In genomic region chr2:19868224-19868623, GRCh38 we compare ENCODE assay signal across 10 cellular contexts. TPM values are rescaled to one million over a fixed set of nuclear protein-coding genes. Genes with fewer than 3 reads are reported as not detected.
DNase-seq lines count a peak whose midpoint lies in the region; ATAC-seq, FAIRE-seq and TF ChIP-seq lines count a peak whose summit lies in the region.
"Had no signal": no experiment of that assay in that cellular context is flagged by ENCODE, and none has a peak within 500 bp of the region (broad histone marks: within the 10 kb centered on the region; RNA-seq: fewer than 3 reads in every experiment).

No MANE protein-coding gene starts in this region.

- H2AFZ ChIP-seq in ACC112 (ENCODE audit: low read length, unreplicated experiment) = peak overlapping the region; percentile 32

- ATAC-seq in GM19452 (IDR thresholded peaks at IDR 0.05; ENCODE audit: unreplicated experiment) = peak; percentile 3
- no peak for ATAC-seq in activated naive CD8-positive, alpha-beta T cell treated with anti-CD3 and anti-CD28 coated beads, Interleukin-2, amount 50 U/mL, for 24 hours

- H4K8ac ChIP-seq in mesendoderm (ENCODE audit: low read depth, low read length) = no peak overlapping the region

- H3K9ac ChIP-seq in mesendoderm (ENCODE audit: low read length) = peak overlapping the region; percentile 63

- no peak overlapping the region for H4K5ac ChIP-seq in mesendoderm (ENCODE audit: low read length)

- peak overlapping the region; percentile 81 for H3K4me3 Mint-ChIP-seq in activated naive CD8-positive, alpha-beta T cell treated with anti-CD3 and anti-CD28 coated beads, Interleukin-2, amount 50 U/mL, for 24 hours

- H3K4me2 ChIP-seq in mesendoderm (ENCODE audit: low read length) = peak overlapping the region; percentile 34

- H3K4ac ChIP-seq in mesendoderm (ENCODE audit: low read depth, low read length) = no peak overlapping the region

- H3K9me3 ChIP-seq in HAP-1 = no peaks in the 10 kb centered on the region

- H2AK5ac ChIP-seq in mesendoderm (ENCODE audit: low read length) = no peak overlapping the region

- in situ Hi-C loops in HAP-1 (cut with MboI; ENCODE audit: low sequenced_read_pairs) = loop anchor here (10.0 to 25.0 kb wide), 4 partner anchors 183 to 1433 kb away; no protein-coding TSS in a partner anchor

- no peak for TF ChIP-seq CTCF in D721Med (IDR thresholded peaks at IDR 0.05; ENCODE audit: insufficient read depth, missing control alignments)

- no peaks in the 10 kb centered on the region for H3K79me1 ChIP-seq in mesendoderm (ENCODE audit: low read length)

- H3K4me3 ChIP-seq in ACC112 (ENCODE audit: low read depth, low read length) (peak overlapping the region; percentile 81), mesendoderm (ENCODE audit: low read length) (no peak overlapping the region), HAP-1 (no peak overlapping the region)

- H3K36me3 ChIP-seq in ACC112 (ENCODE audit: insufficient read depth, low read length) (no peaks in the 10 kb centered on the region; the same call in 1 of the 2 replicates), mesendoderm (ENCODE audit: control insufficient read depth, insufficient read depth, low read length) (no peaks in the 10 kb centered on the region), HAP-1 (replicated peaks) (no peaks in the 10 kb centered on the region)
- H3K36me3 ChIP-seq: WERI-Rb-1 had no signal

- no peaks in the 10 kb centered on the region for H3K27me3 Mint-ChIP-seq in activated naive CD8-positive, alpha-beta T cell treated with anti-CD3 and anti-CD28 coated beads, Interleukin-2, amount 50 U/mL, for 24 hours

- no peak overlapping the region for H2BK15ac ChIP-seq in mesendoderm (replicated peaks; ENCODE audit: low read depth)

- no peak for FAIRE-seq in D721Med (lab: Jason Lieb, UNC)

- H3K27ac Mint-ChIP-seq in activated naive CD8-positive, alpha-beta T cell treated with anti-CD3 and anti-CD28 coated beads, Interleukin-2, amount 50 U/mL, for 24 hours = no peak overlapping the region

- H2BK5ac ChIP-seq in mesendoderm (ENCODE audit: low read length) = no peak overlapping the region

- no peak overlapping the region for H3K18ac ChIP-seq in mesendoderm (ENCODE audit: low read length)

- H3K79me2 ChIP-seq in ACC112 (ENCODE audit: control insufficient read depth, insufficient read depth, low read length, unreplicated experiment) (no peaks in the 10 kb centered on the region), mesendoderm (ENCODE audit: control insufficient read depth, insufficient read depth, low read length) (no peaks in the 10 kb centered on the region)

- no peaks in the 10 kb centered on the region for H3K27me3 ChIP-seq in ACC112 (ENCODE audit: insufficient read depth, low read length)
- no peaks in the 10 kb centered on the region for H3K27me3 ChIP-seq in mesendoderm (ENCODE audit: insufficient read depth, low read length, poor library complexity)
- H3K27me3 ChIP-seq in HAP-1 (ENCODE audit: low read depth) = no peaks in the 10 kb centered on the region

- H3K36me3 Mint-ChIP-seq in activated naive CD8-positive, alpha-beta T cell treated with anti-CD3 and anti-CD28 coated beads, Interleukin-2, amount 50 U/mL, for 24 hours (ENCODE audit: low read depth) = no peaks in the 10 kb centered on the region

- peaks cover 34% of the 10 kb centered on the region for H3K4me1 Mint-ChIP-seq in activated naive CD8-positive, alpha-beta T cell treated with anti-CD3 and anti-CD28 coated beads, Interleukin-2, amount 50 U/mL, for 24 hours

- H3K56ac ChIP-seq in mesendoderm (ENCODE audit: low read length) = peak overlapping the region; percentile 67

- no peak overlapping the region for H2BK120ac ChIP-seq in mesendoderm (ENCODE audit: low read depth, low read length)

- H3K27ac ChIP-seq in ACC112 (ENCODE audit: low read depth, low read length) (no peak overlapping the region), mesendoderm (ENCODE audit: low read depth, low read length) (no peak overlapping the region)
- H3K27ac ChIP-seq: WERI-Rb-1 had no signal

- no peak overlapping the region for H3K23ac ChIP-seq in mesendoderm (ENCODE audit: low read length)

- WGBS in mesendoderm (ENCODE audit: extremely low coverage, insufficient coverage, low lambda C conversion rate) = no CpG with 5 or more reads among the region's 7 CpGs

- no peak for DNase-seq in activated naive CD8-positive, alpha-beta T cell treated with anti-CD3 and anti-CD28 coated beads, Interleukin-2, amount 50 U/mL, for 24 hours
- DNase-seq in mesendoderm (no peak), HAP-1 (ENCODE audit: low spot score in 2 of 2) (no peak), D721Med (ENCODE audit: insufficient read length, low spot score) (no peak), cerebellum (ENCODE audit: low spot score) (no peak), amygdala (lab: John Stamatoyannopoulos, UW) (no peak)
- DNase-seq: GDM1, WERI-Rb-1 had no signal

- no peaks in the 10 kb centered on the region for H3K9me3 Mint-ChIP-seq in activated naive CD8-positive, alpha-beta T cell treated with anti-CD3 and anti-CD28 coated beads, Interleukin-2, amount 50 U/mL, for 24 hours

- H3K4me1 ChIP-seq in ACC112 (ENCODE audit: control insufficient read depth, insufficient read depth, low read length, unreplicated experiment) (no peaks in the 10 kb centered on the region), mesendoderm (ENCODE audit: control insufficient read depth, low read depth, low read length) (no peaks in the 10 kb centered on the region), HAP-1 (no peaks in the 10 kb centered on the region)

RNA-seq across cellular contexts. Expression of gene TTC32, which starts 33.6 kb away (rescaled TPM):
- polyA plus RNA-seq in mesendoderm (2013, experiment 1 of 2) = 9.4 TPM
- polyA plus RNA-seq in mesendoderm (2013, experiment 2 of 2) = 11.5 TPM
- total RNA-seq in cerebellum = 31.2 TPM
